8 cellular contexts compared by ENCODE assay signal in genomic region chr2:71882949-71883472, GRCh38.
A peak's percentile ranks its signal among the peaks of the same experiment; 100 is the strongest.
DNase-seq lines count a peak whose midpoint lies in the region; ATAC-seq and TF ChIP-seq lines count a peak whose summit lies in the region.

No MANE protein-coding gene starts in this region.

- H3K4me3 Mint-ChIP-seq in CD14-positive monocyte: peak overlapping the region in 1 of 2 donors; percentile 61

- DNase-seq in NCI-H2029 (lab: John Stamatoyannopoulos, UW): peak; percentile 25
- no peak for DNase-seq in NCI-H2029 treated with DMSO at 0.1 percent for 48 hours (lab: John Stamatoyannopoulos, UW)
- peak; percentile 86 for DNase-seq in SKM-1 (lab: John Stamatoyannopoulos, UW; ENCODE audit: unreplicated experiment)
- peak; percentile 93 for DNase-seq in glomerular visceral epithelial cell (ENCODE audit: extremely low spot score)
- peak; percentile 68 for DNase-seq in putamen (ENCODE audit: low spot score)
- no peak for DNase-seq in CD14-positive monocyte (ENCODE audit: low spot score)
- DNase-seq in activated naive CD4-positive, alpha-beta T cell treated with anti-CD3 and anti-CD28 coated beads, Interleukin-2, amount 50 U/mL, for 16 hours: no peak

- peaks cover 9 to 15% (median 11%) of the 10 kb centered on the region in 3 donors for H3K27me3 Mint-ChIP-seq in CD14-positive monocyte (ENCODE audit: low read depth in 3 of 3)

- intact Hi-C loops in CD14-positive monocyte (cut with micrococcal nuclease): no loop called here

- peaks cover 9 to 27% (median 19%) of the 10 kb centered on the region in 7 donors for H3K9me3 Mint-ChIP-seq in CD14-positive monocyte

- ATAC-seq in HG03571 (IDR thresholded peaks at IDR 0.05; ENCODE audit: unreplicated experiment): no peak

- peak overlapping the region in 3 of 7 donors; percentile 0 to 66 (median 51) for H3K27ac Mint-ChIP-seq in CD14-positive monocyte

- no peak for TF ChIP-seq CTCF in CD14-positive monocyte (IDR thresholded peaks at IDR 0.05)

- H3K36me3 Mint-ChIP-seq in CD14-positive monocyte: no peaks in the 10 kb centered on the region

- H3K4me1 Mint-ChIP-seq in CD14-positive monocyte: peaks cover 27% of the 10 kb centered on the region

Comparison
In these comparisons a context has a peak if more than half of its experiments do, and no peak if none do; other contexts are left out.
1. DNase-seq: peak in NCI-H2029 (single experiment), SKM-1 (single experiment), glomerular visceral epithelial cell (single experiment) and putamen (single experiment); none in NCI-H2029 treated with DMSO at 0.1 percent for 48 hours (single experiment), CD14-positive monocyte (single experiment) and activated naive CD4-positive, alpha-beta T cell treated with anti-CD3 and anti-CD28 coated beads, Interleukin-2, amount 50 U/mL, for 16 hours (single experiment).